8 cellular contexts compared by ENCODE assay signal in genomic region chr2:87075796-87076252, GRCh38. TPM values are rescaled to one million over a fixed set of nuclear protein-coding genes. Genes with fewer than 3 reads are reported as not detected.
DNase-seq lines count a peak whose midpoint lies in the region; ATAC-seq and TF ChIP-seq lines count a peak whose summit lies in the region.
"Not testable (repeated sequence)": the region's sequence is repeated elsewhere in the genome, so short reads cannot be mapped to it uniquely, and the experiment has no call there.

No MANE protein-coding gene starts in this region.

- CTCF ChIA-PET in GM10248 (lab: Yijun Ruan, JAX), result not testable (repeated sequence)

- not testable (repeated sequence) for H2BK15ac ChIP-seq in H9 (ENCODE audit: low read depth, low read length)

- H4K8ac ChIP-seq in H9 (replicated peaks; ENCODE audit: insufficient read length, low read depth, low read length), result not testable (repeated sequence)

- not testable (repeated sequence) for H3K79me2 ChIP-seq in H9 (ENCODE audit: insufficient read depth, low read length)

- not testable (repeated sequence) for H3K23ac ChIP-seq in H9 (ENCODE audit: insufficient read length, low read depth, low read length)

- not testable (repeated sequence) for TF ChIP-seq CTCF in GM10248 (IDR thresholded peaks at IDR 0.05; ENCODE audit: control extremely low read depth, extremely low read depth, low read depth, missing control alignments); H9 (conservative IDR thresholded peaks at IDR 0.05); cardiac fibroblast (IDR thresholded peaks at IDR 0.05; ENCODE audit: low read depth, low read length); thoracic aorta (IDR thresholded peaks at IDR 0.05)

- not testable (repeated sequence) for H3K27ac Mint-ChIP-seq in H9

- H2BK120ac ChIP-seq in H9 (ENCODE audit: low read depth, low read length, poor library complexity, severe bottlenecking), result not testable (repeated sequence)

- H3K9me3 Mint-ChIP-seq in H9, result not testable (repeated sequence)

- peak overlapping the region; percentile 74 to 84 for H3K4me3 Mint-ChIP-seq in H9

- H3K9me3 ChIP-seq in H9 (ENCODE audit: control insufficient read depth, low read depth, low read length); HUES6 (ENCODE audit: control insufficient read depth, insufficient read depth, low read depth, low read length); iPS DF 6.9 (ENCODE audit: control insufficient read depth, insufficient read depth, low read length); thoracic aorta: not testable (repeated sequence)

- DNase-seq in GM10248 (ENCODE audit: extremely low spot score) (peak; percentile 17), H9 (peak; percentile 29), cardiac fibroblast (ENCODE audit: low read depth in 2 of 2) (peak; percentile 53 to 58), pons (ENCODE audit: low spot score) (peak; percentile 2)
- DNase-seq in activated CD4-positive, alpha-beta T cell treated with anti-CD3 and anti-CD28 coated beads for 48 hours, result peak; percentile 72
- DNase-seq in iPS DF 6.9 (ENCODE audit: low read depth, low spot score); thoracic aorta (ENCODE audit: low spot score): not testable (repeated sequence)

- not testable (repeated sequence) for H3K23me2 ChIP-seq in H9 (ENCODE audit: insufficient read length, low read depth, low read length, poor library complexity, severe bottlenecking)

- not testable (repeated sequence) for H3K4me2 ChIP-seq in H9 (ENCODE audit: insufficient read depth, insufficient read length, low read length)

- peak overlapping the region; percentile 65 for H3K9ac ChIP-seq in H9 (ENCODE audit: extremely low read depth, insufficient read length, low read length)
- peak overlapping the region; percentile 85 for H3K9ac ChIP-seq in HUES6 (ENCODE audit: low read length)

- H3K56ac ChIP-seq in H9 (ENCODE audit: insufficient read length, low read depth, low read length), result not testable (repeated sequence)

- H2AFZ ChIP-seq in H9 (ENCODE audit: low read length), result not testable (repeated sequence)

- not testable (repeated sequence) for H3K18ac ChIP-seq in H9 (ENCODE audit: insufficient read length, low read depth, low read length)

- POLR2A ChIA-PET in GM10248 (lab: Yijun Ruan, JAX), result not testable (repeated sequence)

- H2AK5ac ChIP-seq in H9 (ENCODE audit: insufficient read length, low read length), result not testable (repeated sequence)

- not testable (repeated sequence) for H3K4me1 Mint-ChIP-seq in H9

- H3K4me3 ChIP-seq in HUES6 (ENCODE audit: low read depth, low read length), result peak overlapping the region; percentile 73
- H3K4me3 ChIP-seq in cardiac fibroblast (replicated peaks in 1 of 2; ENCODE audit: low read depth in 2 of 2, low read length in 2 of 2), result peak overlapping the region; percentile 53 to 58
- H3K4me3 ChIP-seq in iPS DF 6.9 (ENCODE audit: low read length), result peak overlapping the region; percentile 37; the same call in 1 of the 2 replicates
- H3K4me3 ChIP-seq in thoracic aorta, result peak overlapping the region; percentile 86

- not testable (repeated sequence) for H4K20me1 ChIP-seq in H9 (ENCODE audit: control insufficient read depth, insufficient read depth, insufficient read length)

- ATAC-seq in thoracic aorta (ENCODE audit: insufficient number of reproducible peaks, low FRiP score, low read depth), result peak; percentile 15

- not testable (repeated sequence) for H3K4ac ChIP-seq in H9 (ENCODE audit: low read depth, low read length)

- not testable (repeated sequence) for H4K91ac ChIP-seq in H9 (ENCODE audit: insufficient read length, low read depth, low read length)

- H2BK20ac ChIP-seq in H9 (ENCODE audit: low read depth, low read length, poor library complexity, severe bottlenecking), result not testable (repeated sequence)

- not testable (repeated sequence) for H3K4me1 ChIP-seq in H9 (ENCODE audit: insufficient read depth, low read length); HUES6 (ENCODE audit: control insufficient read depth, insufficient read depth, low read length); iPS DF 6.9 (ENCODE audit: control insufficient read depth, insufficient read depth, low read length); thoracic aorta (ENCODE audit: control insufficient read depth in 1 of 2, low read depth in 2 of 2)

- not testable (repeated sequence) for H3K27ac ChIP-seq in H9 (ENCODE audit: insufficient read length, low read depth, low read length); HUES6 (ENCODE audit: low read depth, low read length); iPS DF 6.9 (ENCODE audit: low read length)
- H3K27ac ChIP-seq in thoracic aorta, result peak overlapping the region; percentile 94 to 95

- H3K27me3 Mint-ChIP-seq in H9 (ENCODE audit: low read depth), result not testable (repeated sequence)

- not testable (repeated sequence) for H3K79me1 ChIP-seq in H9 (ENCODE audit: insufficient read depth, low read depth, low read length, poor library complexity, severe bottlenecking)

- H2BK5ac ChIP-seq in H9 (ENCODE audit: insufficient read length, low read length), result not testable (repeated sequence)

- WGBS in H9 (ENCODE audit: extremely low coverage, insufficient read length, low lambda C conversion rate), result no CpG with 5 or more reads among the region's 63 CpGs
- no CpG with 5 or more reads among the region's 63 CpGs for WGBS in iPS DF 6.9 (ENCODE audit: insufficient coverage, insufficient read length)

- H3K27me3 ChIP-seq in H9 (ENCODE audit: insufficient read depth, low read length); HUES6 (ENCODE audit: control insufficient read depth, insufficient read depth, low read length); iPS DF 6.9 (ENCODE audit: control insufficient read depth, insufficient read depth, low read length); thoracic aorta (replicated peaks; ENCODE audit: insufficient read depth): not testable (repeated sequence)

- H3K36me3 ChIP-seq in HUES6 (ENCODE audit: control insufficient read depth, insufficient read depth, low read length); iPS DF 6.9 (ENCODE audit: control insufficient read depth, insufficient read depth, low read length); thoracic aorta: not testable (repeated sequence)

- H3K36me3 Mint-ChIP-seq in H9 (ENCODE audit: insufficient read depth in 1 of 3, low read depth in 3 of 3), result not testable (repeated sequence)

- H2BK12ac ChIP-seq in H9 (ENCODE audit: insufficient read length, low read depth, low read length), result not testable (repeated sequence)

- not testable (repeated sequence) for H4K5ac ChIP-seq in H9 (ENCODE audit: insufficient read length, low read depth, low read length)

- not testable (repeated sequence) for H3T11ph ChIP-seq in H9 (ENCODE audit: low read length)

- H3K14ac ChIP-seq in H9 (ENCODE audit: insufficient read depth, low read length), result peak overlapping the region; percentile 71; the same call in 1 of the 2 replicates

RNA-seq across cellular contexts. Expression of gene PLGLB1, which starts 54.2 kb away (rescaled TPM):
- total RNA-seq in H9 (2021), result 0.97 and 1.2 TPM in 2 replicates
- 1 to 10 TPM; 2.0 to 8.4 TPM for total RNA-seq in thoracic aorta
